In the genomic region with DNA sequence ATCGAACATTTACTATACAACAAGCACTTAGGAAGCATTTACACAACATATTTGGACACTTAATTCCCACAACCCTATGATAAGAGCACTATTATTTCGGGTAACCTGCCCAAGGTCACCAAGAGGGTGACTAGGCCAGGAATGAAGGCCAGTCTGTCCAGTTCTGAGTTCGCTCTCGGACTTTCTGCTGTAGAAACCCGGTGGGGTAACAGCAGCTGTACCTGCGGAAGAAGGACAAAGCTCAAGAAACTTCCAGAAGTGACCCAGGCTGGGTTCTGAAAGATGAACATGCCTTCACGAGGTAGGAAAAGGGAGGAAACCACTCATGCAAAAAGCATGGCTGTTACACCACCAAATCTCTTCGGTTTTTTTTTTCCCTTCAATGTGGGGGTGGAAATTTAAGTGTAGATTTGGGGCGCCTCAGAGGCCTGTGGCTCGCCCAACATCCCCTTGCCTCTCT, we compare ENCODE assay signal across 7 cellular contexts. TPM values are rescaled to one million over a fixed set of nuclear protein-coding genes. Genes with fewer than 3 reads are reported as not detected.
DNase-seq lines count a peak whose midpoint lies in the region; ATAC-seq and TF ChIP-seq lines count a peak whose summit lies in the region.

No MANE protein-coding gene starts in this region.

- H3K4me3 Mint-ChIP-seq in activated CD8-positive, alpha-beta T cell treated with anti-CD3 and anti-CD28 coated beads, Interleukin-2, amount 10 ng/mL, durations not matched to agents 7 days and 5 days: peak overlapping the region; percentile 83
- H3K4me3 Mint-ChIP-seq in stimulated activated memory B cell treated with anti-CD40 and anti-IgM and Interleukin-4, amounts not matched to agents 10 μg/mL and 1 μg/mL and 100 μg/mL, for 72 hours: peak overlapping the region; percentile 92

- no peaks in the 10 kb centered on the region for H3K27me3 Mint-ChIP-seq in activated CD8-positive, alpha-beta T cell treated with anti-CD3 and anti-CD28 coated beads, Interleukin-2, amount 10 ng/mL, durations not matched to agents 7 days and 5 days (ENCODE audit: low read depth)
- no peaks in the 10 kb centered on the region for H3K27me3 Mint-ChIP-seq in stimulated activated memory B cell treated with anti-CD40 and anti-IgM and Interleukin-4, amounts not matched to agents 10 μg/mL and 1 μg/mL and 100 μg/mL, for 72 hours

- DNase-seq in HL-60 (ENCODE audit: low read depth in 1 of 2, low spot score in 1 of 2) (no peak), NCI-H2029 (lab: John Stamatoyannopoulos, UW) (no peak), D341Med (ENCODE audit: low spot score) (no peak)
- no peak for DNase-seq in activated CD8-positive, alpha-beta T cell treated with anti-CD3 and anti-CD28 coated beads, Interleukin-2, amount 10 ng/mL, durations not matched to agents 7 days and 5 days

- H3K4me1 Mint-ChIP-seq in activated CD8-positive, alpha-beta T cell treated with anti-CD3 and anti-CD28 coated beads, Interleukin-2, amount 10 ng/mL, durations not matched to agents 7 days and 5 days (ENCODE audit: low read depth): peaks cover 13% of the 10 kb centered on the region
- H3K4me1 Mint-ChIP-seq in stimulated activated memory B cell treated with anti-CD40 and anti-IgM and Interleukin-4, amounts not matched to agents 10 μg/mL and 1 μg/mL and 100 μg/mL, for 72 hours: peaks cover 9% of the 10 kb centered on the region

- H3K4me3 ChIP-seq in HL-60 (replicated peaks; ENCODE audit: insufficient read depth, low read length) (peak overlapping the region; percentile 75), iPS-15b (ENCODE audit: low read depth, low read length) (peak overlapping the region; percentile 88)

- no peak for ATAC-seq in activated CD8-positive, alpha-beta T cell treated with anti-CD3 and anti-CD28 coated beads, Interleukin-2, amount 10 ng/mL, durations not matched to agents 7 days and 5 days
- no peak for ATAC-seq in stimulated activated memory B cell treated with anti-CD40 and anti-IgM and Interleukin-4, amounts not matched to agents 10 μg/mL and 1 μg/mL and 100 μg/mL, for 72 hours
- ATAC-seq in GM21367 (IDR thresholded peaks at IDR 0.05; ENCODE audit: unreplicated experiment): no peak

- H3K9me3 Mint-ChIP-seq in activated CD8-positive, alpha-beta T cell treated with anti-CD3 and anti-CD28 coated beads, Interleukin-2, amount 10 ng/mL, durations not matched to agents 7 days and 5 days (ENCODE audit: insufficient read depth): no peaks in the 10 kb centered on the region
- H3K9me3 Mint-ChIP-seq in stimulated activated memory B cell treated with anti-CD40 and anti-IgM and Interleukin-4, amounts not matched to agents 10 μg/mL and 1 μg/mL and 100 μg/mL, for 72 hours: no peaks in the 10 kb centered on the region

- no peaks in the 10 kb centered on the region for H3K9me3 ChIP-seq in iPS-15b (ENCODE audit: control insufficient read depth, insufficient read depth, low read length)

- POLR2A ChIA-PET in activated CD8-positive, alpha-beta T cell treated with anti-CD3 and anti-CD28 coated beads, Interleukin-2, amount 10 ng/mL, durations not matched to agents 7 days and 5 days (lab: Charles Lee): interaction anchor here (0.9 to 9.3 kb wide), 4 partner anchors 10 to 25 kb away, joined by 5 to 107 read pairs (median 6); a partner anchor contains a TSS

- H3K27ac Mint-ChIP-seq in activated CD8-positive, alpha-beta T cell treated with anti-CD3 and anti-CD28 coated beads, Interleukin-2, amount 10 ng/mL, durations not matched to agents 7 days and 5 days: peak overlapping the region; percentile 86
- peak overlapping the region; percentile 89 for H3K27ac Mint-ChIP-seq in stimulated activated memory B cell treated with anti-CD40 and anti-IgM and Interleukin-4, amounts not matched to agents 10 μg/mL and 1 μg/mL and 100 μg/mL, for 72 hours

- peak overlapping the region; percentile 67 for H3K9ac ChIP-seq in iPS-15b (ENCODE audit: low read depth, low read length)

- TF ChIP-seq CTCF in HL-60 (IDR thresholded peaks at IDR 0.05; ENCODE audit: insufficient read depth, low read length): no peak

- no peaks in the 10 kb centered on the region for H3K36me3 ChIP-seq in iPS-15b (ENCODE audit: control insufficient read depth, insufficient read depth, low read length)

- H3K36me3 Mint-ChIP-seq in activated CD8-positive, alpha-beta T cell treated with anti-CD3 and anti-CD28 coated beads, Interleukin-2, amount 10 ng/mL, durations not matched to agents 7 days and 5 days (ENCODE audit: low read depth): no peaks in the 10 kb centered on the region
- no peaks in the 10 kb centered on the region for H3K36me3 Mint-ChIP-seq in stimulated activated memory B cell treated with anti-CD40 and anti-IgM and Interleukin-4, amounts not matched to agents 10 μg/mL and 1 μg/mL and 100 μg/mL, for 72 hours

- peak overlapping the region; percentile 73 for H3K27ac ChIP-seq in HL-60 (replicated peaks)

- CTCF ChIA-PET in activated CD8-positive, alpha-beta T cell treated with anti-CD3 and anti-CD28 coated beads, Interleukin-2, amount 10 ng/mL, durations not matched to agents 7 days and 5 days (lab: Charles Lee): interaction anchor here (0.7 to 5.7 kb wide), 8 partner anchors 10 to 382 kb away, joined by 3 to 51 read pairs (median 4); a partner anchor contains a TSS

- H3K27me3 ChIP-seq in HL-60 (ENCODE audit: insufficient read depth, poor library complexity, severe bottlenecking): no peaks in the 10 kb centered on the region
- no peaks in the 10 kb centered on the region for H3K27me3 ChIP-seq in iPS-15b (ENCODE audit: control insufficient read depth, insufficient read depth, low read length)

- no peaks in the 10 kb centered on the region for H3K4me1 ChIP-seq in iPS-15b (ENCODE audit: control insufficient read depth, insufficient read depth, low read length)

RNA-seq across cellular contexts. Expression of a gene that starts 10.8 kb away (rescaled TPM):
- total RNA-seq in activated CD8-positive, alpha-beta T cell treated with anti-CD3 and anti-CD28 coated beads, Interleukin-2, amount 10 ng/mL, durations not matched to agents 7 days and 5 days: not detected

RNA-seq across cellular contexts. Expression of a gene that starts 14.7 kb away (rescaled TPM):
- total RNA-seq in activated CD8-positive, alpha-beta T cell treated with anti-CD3 and anti-CD28 coated beads, Interleukin-2, amount 10 ng/mL, durations not matched to agents 7 days and 5 days: 1 to 10 TPM; 1.2 to 1.4 TPM

RNA-seq across cellular contexts. Expression of a gene that starts 23.8 kb away (rescaled TPM):
- 1,000 to 10,000 TPM; 1,409 to 2,335 TPM for total RNA-seq in activated CD8-positive, alpha-beta T cell treated with anti-CD3 and anti-CD28 coated beads, Interleukin-2, amount 10 ng/mL, durations not matched to agents 7 days and 5 days

RNA-seq across cellular contexts. Expression of a gene that starts 25.1 kb away (rescaled TPM):
- total RNA-seq in activated CD8-positive, alpha-beta T cell treated with anti-CD3 and anti-CD28 coated beads, Interleukin-2, amount 10 ng/mL, durations not matched to agents 7 days and 5 days: 1,000 to 10,000 TPM; 1,982 to 3,332 TPM

RNA-seq across cellular contexts. Expression of a gene that starts 51.3 kb away (rescaled TPM):
- 100 to 1,000 TPM; 123 to 127 TPM for total RNA-seq in activated CD8-positive, alpha-beta T cell treated with anti-CD3 and anti-CD28 coated beads, Interleukin-2, amount 10 ng/mL, durations not matched to agents 7 days and 5 days
